ENCODE assay signal across 17 cellular contexts in genomic region chr3:120419797-120420196, GRCh38. TPM values are rescaled to one million over a fixed set of nuclear protein-coding genes. Genes with fewer than 3 reads are reported as not detected.
DNase-seq lines count a peak whose midpoint lies in the region; ATAC-seq and TF ChIP-seq lines count a peak whose summit lies in the region.
"Had no signal": no experiment of that assay in that cellular context is flagged by ENCODE, and none has a peak within 500 bp of the region (broad histone marks: within the 10 kb centered on the region; RNA-seq: fewer than 3 reads in every experiment).

No MANE protein-coding gene starts in this region.

- H3K4me3 Mint-ChIP-seq in chondrocyte (ENCODE audit: unreplicated experiment), result no peak overlapping the region
- H3K4me3 Mint-ChIP-seq: activated naive CD8-positive, alpha-beta T cell; dendritic cell treated with granulocyte-macrophage colony-stimulating factor and Interleukin-4, amounts not matched to agents 40 ng/mL and 50 ng/mL, for 4 days; stimulated activated effector memory CD8-positive, alpha-beta T cell treated with anti-CD3 and anti-CD28 coated beads, Interleukin-12 subunit alpha, Interleukin-12 subunit beta, amount 100 ng/mL, for 72 hours had no signal

- H3K9me3 Mint-ChIP-seq in chondrocyte (ENCODE audit: low read depth), result no peaks in the 10 kb centered on the region
- H3K9me3 Mint-ChIP-seq: dendritic cell treated with granulocyte-macrophage colony-stimulating factor and Interleukin-4, amounts not matched to agents 40 ng/mL and 50 ng/mL, for 4 days; stimulated activated effector memory CD8-positive, alpha-beta T cell treated with anti-CD3 and anti-CD28 coated beads, Interleukin-12 subunit alpha, Interleukin-12 subunit beta, amount 100 ng/mL, for 72 hours had no signal

- 50% methylated on average over 3 of the region's 3 CpGs for WGBS in right cardiac atrium
- WGBS in right lobe of liver (ENCODE audit: insufficient coverage, low coverage, low lambda C conversion rate, missing lambda C conversion rate), result 69% methylated on average over 2 of the region's 3 CpGs

- H3K9me3 ChIP-seq in right cardiac atrium (ENCODE audit: control insufficient read depth, low read length) (no peaks in the 10 kb centered on the region), right lobe of liver (no peaks in the 10 kb centered on the region)
- H3K9me3 ChIP-seq: A549 had no signal

- peak overlapping the region; percentile 98 for H3K27ac Mint-ChIP-seq in chondrocyte (ENCODE audit: unreplicated experiment)
- H3K27ac Mint-ChIP-seq: activated naive CD8-positive, alpha-beta T cell; dendritic cell treated with granulocyte-macrophage colony-stimulating factor and Interleukin-4, amounts not matched to agents 40 ng/mL and 50 ng/mL, for 4 days; stimulated activated effector memory CD8-positive, alpha-beta T cell treated with anti-CD3 and anti-CD28 coated beads, Interleukin-12 subunit alpha, Interleukin-12 subunit beta, amount 100 ng/mL, for 72 hours had no signal

- no peaks in the 10 kb centered on the region for H3K27me3 Mint-ChIP-seq in chondrocyte (ENCODE audit: low read depth)

- H3K4me1 Mint-ChIP-seq in chondrocyte (ENCODE audit: low read depth), result peaks cover 89% of the 10 kb centered on the region

- no peaks in the 10 kb centered on the region for H3K36me3 ChIP-seq in right lobe of liver

- H3K27ac ChIP-seq in right cardiac atrium (ENCODE audit: low read length) (peak overlapping the region; percentile 81), right lobe of liver (no peak overlapping the region)

- H3K4me1 ChIP-seq in right cardiac atrium (ENCODE audit: control insufficient read depth, insufficient read depth, low read length) (peaks cover 25% of the 10 kb centered on the region), right lobe of liver (peaks cover 0 to 22% (median 2%) of the 10 kb centered on the region in 4 donors)

- peak; percentile 55 to 56 for ATAC-seq in right cardiac atrium
- ATAC-seq in sciatic nerve, result peak; percentile 5
- ATAC-seq in right lobe of liver, result no peak
- ATAC-seq: stimulated activated effector memory CD8-positive, alpha-beta T cell treated with anti-CD3 and anti-CD28 coated beads, Interleukin-12 subunit alpha, Interleukin-12 subunit beta, amount 100 ng/mL, for 72 hours had no signal

- H3K36me3 Mint-ChIP-seq in chondrocyte (ENCODE audit: low read depth), result peaks cover 22% of the 10 kb centered on the region
- H3K36me3 Mint-ChIP-seq: activated naive CD8-positive, alpha-beta T cell; stimulated activated effector memory CD8-positive, alpha-beta T cell treated with anti-CD3 and anti-CD28 coated beads, Interleukin-12 subunit alpha, Interleukin-12 subunit beta, amount 100 ng/mL, for 72 hours had no signal

- intact Hi-C loops in right cardiac atrium (cut with DNase I) (loop anchor here (2.0 to 10.0 kb wide), 4 partner anchors 31 to 175 kb away; partner anchors contain the start of gene FSTL1 (in 1 of the 4)), sciatic nerve (cut with DNase I) (loop anchor here (5.0 kb wide), 1 partner anchor 88 kb away; no protein-coding TSS in a partner anchor), right lobe of liver (cut with DNase I) (loop anchor here (5.0 to 10.0 kb wide), 3 partner anchors 138 to 175 kb away; no protein-coding TSS in a partner anchor)

- no peak overlapping the region for H3K4me3 ChIP-seq in right cardiac atrium (ENCODE audit: low read length)
- H3K4me3 ChIP-seq in right lobe of liver, result no peak overlapping the region
- H3K4me3 ChIP-seq: A549 had no signal

- H3K27me3 ChIP-seq in right cardiac atrium (ENCODE audit: control insufficient read depth, insufficient read depth), result no peaks in the 10 kb centered on the region
- H3K27me3 ChIP-seq in right lobe of liver, result no peaks in the 10 kb centered on the region

- TF ChIP-seq POLR2A in erythroblast (IDR thresholded peaks at IDR 0.05; ENCODE audit: low read length) (no peak), right lobe of liver (IDR thresholded peaks at IDR 0.05) (no peak)

- DNase-seq in ELR (ENCODE audit: low read depth) (peak; percentile 51), chondrocyte (ENCODE audit: low spot score) (no peak), right cardiac atrium (peak in 2 of 3 donors; percentile 58 to 77), sciatic nerve (ENCODE audit: low spot score) (no peak), erythroblast (lab: John Stamatoyannopoulos, UW) (no peak), NOMO-1 (lab: John Stamatoyannopoulos, UW; ENCODE audit: unreplicated experiment in 2 of 2) (no peak), GDM1 (lab: John Stamatoyannopoulos, UW) (no peak), right lobe of liver (no peak)
- DNase-seq: KG1; NCI-H1436; NCI-H510A treated with DMSO at 0.1 percent for 48 hours; retina; stimulated activated CD4-positive, alpha-beta T cell treated with anti-CD3 and anti-CD28 coated beads, Interleukin-4, amount 100 ng/mL, for 4 hours had no signal

- TF ChIP-seq CTCF in chondrocyte (IDR thresholded peaks at IDR 0.05), result no peak
- no peak for TF ChIP-seq CTCF in right lobe of liver (IDR thresholded peaks at IDR 0.05)

RNA-seq across cellular contexts. Expression of gene FSTL1, which starts 31.0 kb away (rescaled TPM):
- total RNA-seq in chondrocyte (2,561 to 3,511 TPM (median 3,398 TPM) in 3 replicates), right cardiac atrium (100 to 1,000 TPM; 341 to 735 (median 465) TPM), sciatic nerve (480 TPM), right lobe of liver (10 to 100 TPM; 32.8 to 50.0 (median 45.5) TPM)
- 134 TPM for polyA plus RNA-seq in right cardiac atrium

Comparison
In these comparisons a context has a peak if more than half of its experiments do, and no peak if none do; other contexts are left out.
1. DNase-seq: peak in ELR (single experiment) and right cardiac atrium (2 of 3); none in chondrocyte (single experiment), sciatic nerve (single experiment), erythroblast (0 of 2), NOMO-1 (0 of 2), GDM1 (single experiment) and right lobe of liver (0 of 3).
2. ATAC-seq: peak in right cardiac atrium (2 of 2) and sciatic nerve (single experiment); none in right lobe of liver (0 of 4).